In the genomic region with DNA sequence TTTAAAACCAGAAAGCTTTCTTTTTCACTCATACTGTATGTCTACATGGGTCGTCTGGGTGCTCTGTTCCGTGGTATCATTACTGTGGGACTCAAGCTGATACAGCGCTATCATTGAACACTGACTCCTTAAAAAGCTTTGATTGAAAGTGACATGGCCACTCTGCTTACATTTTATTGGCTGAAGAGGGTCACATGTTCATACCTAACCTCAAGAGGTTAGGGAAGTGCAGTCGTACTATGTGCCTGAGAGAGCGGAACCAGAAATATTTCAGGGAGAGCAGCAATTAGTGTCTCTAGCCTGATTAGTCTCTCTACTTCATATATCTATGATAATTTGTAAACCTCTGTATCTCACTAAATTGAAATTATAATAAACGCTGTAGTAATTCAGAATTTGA, we compare ENCODE assay signal across 16 cellular contexts. TPM values are rescaled to one million over a fixed set of nuclear protein-coding genes. Genes with fewer than 3 reads are reported as not detected.
A peak's percentile ranks its signal among the peaks of the same experiment; 100 is the strongest.
DNase-seq lines count a peak whose midpoint lies in the region; ATAC-seq and TF ChIP-seq lines count a peak whose summit lies in the region.
"Had no signal": no experiment of that assay in that cellular context is flagged by ENCODE, and none has a peak within 500 bp of the region (broad histone marks: within the 10 kb centered on the region; RNA-seq: fewer than 3 reads in every experiment).

No MANE protein-coding gene starts in this region.

- H3K36me3 Mint-ChIP-seq in natural killer cell (no peaks in the 10 kb centered on the region), memory B cell (peaks cover 21% of the 10 kb centered on the region)
- H3K36me3 Mint-ChIP-seq in natural killer cell treated with Interleukin-12 subunit alpha and Interleukin-12 subunit beta and Interleukin-15 and Interleukin-18, amount 100 ng/mL, for 72 hours, result no peaks in the 10 kb centered on the region

- ATAC-seq in natural killer cell (no peak), memory B cell (ENCODE audit: low read depth) (no peak)
- ATAC-seq in natural killer cell treated with Interleukin-12 subunit alpha and Interleukin-12 subunit beta and Interleukin-15 and Interleukin-18, amount 100 ng/mL, for 72 hours, result no peak
- ATAC-seq: CD8-positive, alpha-beta T cell; HCT116; HepG2 had no signal

- peak overlapping the region; percentile 3 to 48 for H3K27ac Mint-ChIP-seq in natural killer cell
- no peak overlapping the region for H3K27ac Mint-ChIP-seq in natural killer cell treated with Interleukin-12 subunit alpha and Interleukin-12 subunit beta and Interleukin-15 and Interleukin-18, amount 100 ng/mL, for 72 hours
- peak overlapping the region; percentile 15 for H3K27ac Mint-ChIP-seq in memory B cell
- H3K27ac Mint-ChIP-seq: B cell; CD8-positive, alpha-beta T cell had no signal

- H3K27me3 Mint-ChIP-seq in natural killer cell (ENCODE audit: low read depth in 2 of 2) (no peaks in the 10 kb centered on the region), memory B cell (no peaks in the 10 kb centered on the region)
- no peaks in the 10 kb centered on the region for H3K27me3 Mint-ChIP-seq in natural killer cell treated with Interleukin-12 subunit alpha and Interleukin-12 subunit beta and Interleukin-15 and Interleukin-18, amount 100 ng/mL, for 72 hours
- H3K27me3 Mint-ChIP-seq: B cell, IgD-negative memory B cell had no signal

- intact Hi-C loops in natural killer cell (cut with micrococcal nuclease), result no loop called here

- H3K4me1 Mint-ChIP-seq in natural killer cell (peaks cover 54 to 56% of the 10 kb centered on the region in 2 donors), memory B cell (peaks cover 29% of the 10 kb centered on the region)
- H3K4me1 Mint-ChIP-seq in natural killer cell treated with Interleukin-12 subunit alpha and Interleukin-12 subunit beta and Interleukin-15 and Interleukin-18, amount 100 ng/mL, for 72 hours (ENCODE audit: low read depth in 2 of 2), result peaks cover 21 to 42% of the 10 kb centered on the region in 2 donors

- no peak overlapping the region for H3K4me3 Mint-ChIP-seq in natural killer cell
- no peak overlapping the region for H3K4me3 Mint-ChIP-seq in natural killer cell treated with Interleukin-12 subunit alpha and Interleukin-12 subunit beta and Interleukin-15 and Interleukin-18, amount 100 ng/mL, for 72 hours
- no peak overlapping the region for H3K4me3 Mint-ChIP-seq in memory B cell
- H3K4me3 Mint-ChIP-seq: B cell; CD8-positive, alpha-beta T cell; IgD-negative memory B cell had no signal

- TF ChIP-seq CTCF in natural killer cell (IDR thresholded peaks at IDR 0.05), result no peak

- H3K9me3 Mint-ChIP-seq in natural killer cell (no peaks in the 10 kb centered on the region), memory B cell (peaks cover 3% of the 10 kb centered on the region)
- H3K9me3 Mint-ChIP-seq in natural killer cell treated with Interleukin-12 subunit alpha and Interleukin-12 subunit beta and Interleukin-15 and Interleukin-18, amount 100 ng/mL, for 72 hours, result no peaks in the 10 kb centered on the region
- H3K9me3 Mint-ChIP-seq: CD8-positive, alpha-beta T cell; IgD-negative memory B cell had no signal

- no peak for DNase-seq in natural killer cell
- DNase-seq in natural killer cell treated with Interleukin-12 subunit alpha and Interleukin-12 subunit beta and Interleukin-15 and Interleukin-18, amount 100 ng/mL, for 72 hours (ENCODE audit: low spot score), result no peak
- peak; percentile 3 for DNase-seq in NCI-H69 (lab: John Stamatoyannopoulos, UW)
- no peak for DNase-seq in memory B cell (ENCODE audit: low spot score in 2 of 2)
- no peak for DNase-seq in kidney glomerular epithelial cell (lab: John Stamatoyannopoulos, UW)
- DNase-seq in activated effector memory CD4-positive, alpha-beta T cell treated with Interleukin-2 at 50 U/mL for 16 hours, result no peak
- DNase-seq: CD8-positive, alpha-beta T cell; DMS 273 treated with DMSO at 0.1 percent for 48 hours; DMS79; GF-D8; GOT3; H7 had no signal

RNA-seq across cellular contexts. Expression of a gene that starts 43.5 kb away (rescaled TPM):
- 10 to 100 TPM; 34.2 to 40.9 (median 36.2) TPM for total RNA-seq in natural killer cell
- total RNA-seq in natural killer cell treated with Interleukin-12 subunit alpha and Interleukin-12 subunit beta and Interleukin-15 and Interleukin-18, amount 100 ng/mL, for 72 hours, result 100 to 1,000 TPM; 100 to 106 TPM

Comparison
In these comparisons a context has a peak if more than half of its experiments do, and no peak if none do; other contexts are left out.
1. H3K27ac Mint-ChIP-seq: peak in natural killer cell (2 of 2) and memory B cell (single experiment); none in natural killer cell treated with Interleukin-12 subunit alpha and Interleukin-12 subunit beta and Interleukin-15 and Interleukin-18, amount 100 ng/mL, for 72 hours (0 of 2).